In the genomic region with DNA sequence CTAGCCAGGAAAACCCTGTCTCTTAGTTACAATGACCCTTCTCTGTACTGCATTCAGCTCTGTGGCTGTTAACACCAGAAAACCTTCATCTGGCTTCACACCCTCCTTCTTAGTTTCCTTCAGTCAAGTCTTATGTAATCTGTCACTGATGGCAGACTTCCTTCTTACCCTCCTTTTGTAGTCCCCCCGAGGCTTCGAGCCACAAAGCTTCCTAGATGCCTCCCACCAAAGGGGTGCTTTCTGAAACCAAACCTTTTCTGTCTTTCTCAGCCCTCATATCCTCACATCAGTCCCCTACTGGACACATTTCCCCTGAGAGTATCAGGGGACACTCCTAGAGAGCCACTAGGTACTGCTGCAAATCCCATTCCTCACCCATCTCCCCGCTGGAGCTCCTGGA, we compare ENCODE assay signal across 17 cellular contexts. TPM values are rescaled to one million over a fixed set of nuclear protein-coding genes. Genes with fewer than 3 reads are reported as not detected.
"Had no signal": no experiment of that assay in that cellular context is flagged by ENCODE, and none has a peak within 500 bp of the region (broad histone marks: within the 10 kb centered on the region; RNA-seq: fewer than 3 reads in every experiment).

No MANE protein-coding gene starts in this region.

- H3K4me1 ChIP-seq: breast epithelium, esophagus muscularis mucosa, lower lobe of right lung, thyroid gland had no signal

- H3K27ac ChIP-seq: breast epithelium, esophagus muscularis mucosa, lower lobe of right lung, thyroid gland had no signal

- H3K27me3 ChIP-seq: breast epithelium, esophagus muscularis mucosa, thyroid gland had no signal

- H3K27ac Mint-ChIP-seq: activated CD4-positive, alpha-beta T cell treated with anti-CD3 and anti-CD28 coated beads, Interleukin-2, amount 10 ng/mL, durations not matched to agents 24 days and 14 days; immature natural killer cell; T-helper 2 cell treated with Interferon-gamma antibody and Interleukin-4, amounts not matched to agents 5 μg/mL and 100 μg/mL, for 36 hours had no signal

- H3K9me3 Mint-ChIP-seq: activated CD4-positive, alpha-beta T cell treated with anti-CD3 and anti-CD28 coated beads, Interleukin-2, amount 10 ng/mL, durations not matched to agents 24 days and 14 days; immature natural killer cell; T-helper 2 cell treated with Interferon-gamma antibody and Interleukin-4, amounts not matched to agents 5 μg/mL and 100 μg/mL, for 36 hours had no signal

- H3K27me3 Mint-ChIP-seq: activated CD4-positive, alpha-beta T cell treated with anti-CD3 and anti-CD28 coated beads, Interleukin-2, amount 10 ng/mL, durations not matched to agents 24 days and 14 days had no signal

- DNase-seq: activated CD4-positive, alpha-beta T cell treated with anti-CD3 and anti-CD28 coated beads, Interleukin-2, amount 10 ng/mL, durations not matched to agents 24 days and 14 days; activated CD4-positive, CD25-positive, alpha-beta regulatory T cell; activated CD8-positive, alpha-beta memory T cell treated with anti-CD3 and anti-CD28 coated beads, Interleukin-2, amount 50 U/mL, for 48 hours; activated naive CD4-positive, alpha-beta T cell treated with Interleukin-2 at 50 U/mL for 16 hours; aorta; immature natural killer cell; left cardiac atrium; lower lobe of right lung; midbrain; stimulated activated CD4-positive, alpha-beta T cell treated with anti-CD3 and anti-CD28 coated beads, Interleukin-12 subunit alpha, Interleukin-12 subunit beta, amount 100 ng/mL, for 4 hours; stimulated activated CD4-positive, alpha-beta T cell treated with anti-CD3 and anti-CD28 coated beads, Interleukin-2, amount 100 ng/mL, for 24 hours; thyroid gland had no signal

- ATAC-seq: left cardiac atrium, lower lobe of right lung had no signal

- H3K4me1 Mint-ChIP-seq: activated CD4-positive, alpha-beta T cell treated with anti-CD3 and anti-CD28 coated beads, Interleukin-2, amount 10 ng/mL, durations not matched to agents 24 days and 14 days; immature natural killer cell had no signal

- H3K9me3 ChIP-seq: breast epithelium, esophagus muscularis mucosa, lower lobe of right lung, thyroid gland had no signal

- H3K36me3 ChIP-seq: breast epithelium, thyroid gland had no signal

- H3K4me3 Mint-ChIP-seq: activated CD4-positive, alpha-beta T cell treated with anti-CD3 and anti-CD28 coated beads, Interleukin-2, amount 10 ng/mL, durations not matched to agents 24 days and 14 days; immature natural killer cell; T-helper 2 cell treated with Interferon-gamma antibody and Interleukin-4, amounts not matched to agents 5 μg/mL and 100 μg/mL, for 36 hours had no signal

- H3K4me3 ChIP-seq: breast epithelium, esophagus muscularis mucosa, lower lobe of right lung, thyroid gland had no signal

RNA-seq across cellular contexts. Expression of gene MYH7, which starts 50.7 kb away (rescaled TPM):
- total RNA-seq: activated CD4-positive, alpha-beta T cell treated with anti-CD3 and anti-CD28 coated beads, Interleukin-2, amount 10 ng/mL, durations not matched to agents 24 days and 14 days; aorta; breast epithelium; glomerular endothelial cell; renal cortical epithelial cell had no signal
- polyA plus RNA-seq: immature natural killer cell had no signal
